18 cellular contexts compared by ENCODE assay signal in genomic region chr4:147137280-147137679, GRCh38.
"Had no signal": no experiment of that assay in that cellular context is flagged by ENCODE, and none has a peak within 500 bp of the region (broad histone marks: within the 10 kb centered on the region; RNA-seq: fewer than 3 reads in every experiment).

No MANE protein-coding gene starts in this region.

- H3K9me3 ChIP-seq: body of pancreas, stomach, thoracic aorta had no signal

- H3K9me3 Mint-ChIP-seq: activated CD4-positive, alpha-beta memory T cell treated with anti-CD3 and anti-CD28 coated beads, Interleukin-2, amount 10 ng/mL, durations not matched to agents 7 days and 5 days; activated naive CD8-positive, alpha-beta T cell treated with anti-CD3 and anti-CD28 coated beads for 36 hours; dendritic cell treated with granulocyte-macrophage colony-stimulating factor and Interleukin-4, amounts not matched to agents 40 ng/mL and 50 ng/mL, for 4 days; effector memory CD8-positive, alpha-beta T cell had no signal

- DNase-seq: activated CD4-positive, alpha-beta memory T cell treated with anti-CD3 and anti-CD28 coated beads, Interleukin-2, amount 10 ng/mL, durations not matched to agents 7 days and 5 days; activated CD4-positive, alpha-beta T cell treated with anti-CD3 and anti-CD28 coated beads for 4 hours; activated gamma-delta T cell treated with Interleukin-2 at 50 U/mL for 16 hours; activated naive CD8-positive, alpha-beta T cell treated with anti-CD3 and anti-CD28 coated beads for 36 hours; activated T-cell treated with anti-CD3 and anti-CD28 coated beads, Interleukin-2, amount 50 U/mL, for 48 hours; amygdala; body of pancreas; cerebellar nuclear complex; effector memory CD8-positive, alpha-beta T cell; posterior cingulate gyrus; retina; small intestine; stomach; T-helper 17 cell had no signal

- H3K4me3 ChIP-seq: body of pancreas, lung, stomach, thoracic aorta had no signal

- H3K27ac Mint-ChIP-seq: activated CD4-positive, alpha-beta memory T cell treated with anti-CD3 and anti-CD28 coated beads, Interleukin-2, amount 10 ng/mL, durations not matched to agents 7 days and 5 days; activated naive CD8-positive, alpha-beta T cell treated with anti-CD3 and anti-CD28 coated beads for 36 hours; dendritic cell treated with granulocyte-macrophage colony-stimulating factor and Interleukin-4, amounts not matched to agents 40 ng/mL and 50 ng/mL, for 4 days; effector memory CD8-positive, alpha-beta T cell; T-helper 17 cell had no signal

- H3K4me1 Mint-ChIP-seq: activated CD4-positive, alpha-beta memory T cell treated with anti-CD3 and anti-CD28 coated beads, Interleukin-2, amount 10 ng/mL, durations not matched to agents 7 days and 5 days; activated naive CD8-positive, alpha-beta T cell treated with anti-CD3 and anti-CD28 coated beads for 36 hours; T-helper 17 cell had no signal

- H3K36me3 ChIP-seq: stomach, thoracic aorta had no signal

- H3K4me1 ChIP-seq: body of pancreas had no signal

- H3K27me3 Mint-ChIP-seq: dendritic cell treated with granulocyte-macrophage colony-stimulating factor and Interleukin-4, amounts not matched to agents 40 ng/mL and 50 ng/mL, for 4 days had no signal

- H3K27ac ChIP-seq: body of pancreas, epithelial cell of prostate, thoracic aorta had no signal

- H3K36me3 Mint-ChIP-seq: activated naive CD8-positive, alpha-beta T cell treated with anti-CD3 and anti-CD28 coated beads for 36 hours had no signal

- H3K27me3 ChIP-seq: body of pancreas, stomach had no signal

- H3K4me3 Mint-ChIP-seq: activated CD4-positive, alpha-beta memory T cell treated with anti-CD3 and anti-CD28 coated beads, Interleukin-2, amount 10 ng/mL, durations not matched to agents 7 days and 5 days; activated naive CD8-positive, alpha-beta T cell treated with anti-CD3 and anti-CD28 coated beads for 36 hours; dendritic cell treated with granulocyte-macrophage colony-stimulating factor and Interleukin-4, amounts not matched to agents 40 ng/mL and 50 ng/mL, for 4 days; effector memory CD8-positive, alpha-beta T cell; T-helper 17 cell had no signal

- ATAC-seq: body of pancreas; effector memory CD8-positive, alpha-beta T cell; T-helper 17 cell had no signal
